17 cellular contexts compared by ENCODE assay signal in the genomic region with DNA sequence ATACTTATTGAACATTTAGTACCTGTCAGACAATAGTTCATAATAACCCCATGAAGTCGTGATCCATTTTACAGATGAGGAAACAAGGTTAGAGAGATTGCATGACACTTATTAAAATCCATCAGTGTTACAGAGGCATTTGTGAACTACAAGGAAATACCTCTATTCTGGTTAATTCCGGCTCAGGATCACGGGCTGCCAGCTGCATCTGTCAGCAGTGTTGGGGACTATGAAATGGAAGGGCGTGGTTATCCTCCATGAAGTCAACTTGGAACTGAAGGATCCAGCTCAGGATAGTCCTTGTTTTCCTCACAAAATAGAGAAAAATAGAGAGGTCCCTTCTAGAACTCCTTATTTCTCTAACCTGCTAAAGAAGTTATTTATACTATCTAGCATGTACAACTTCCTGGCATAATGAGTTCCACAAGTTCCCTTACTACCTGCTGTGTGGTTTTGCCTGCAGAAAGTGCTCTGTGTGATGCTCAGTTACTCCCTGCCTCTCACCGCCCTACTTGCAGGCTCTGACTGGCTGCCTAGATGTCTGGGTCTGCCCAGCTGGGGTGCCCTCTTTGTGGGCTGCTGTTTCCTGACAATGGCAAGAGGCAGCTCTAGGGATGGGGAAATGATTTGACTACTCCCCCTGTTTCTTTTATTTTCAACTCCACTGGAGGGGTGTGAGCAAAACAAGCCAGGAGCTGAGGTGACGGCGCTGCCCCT.
"Had no signal": no experiment of that assay in that cellular context is flagged by ENCODE, and none has a peak within 500 bp of the region (broad histone marks: within the 10 kb centered on the region; RNA-seq: fewer than 3 reads in every experiment).

No MANE protein-coding gene starts in this region.

- H3K27ac Mint-ChIP-seq: activated naive CD8-positive, alpha-beta T cell treated with anti-CD3 and anti-CD28 coated beads, Interleukin-2, amount 10 ng/mL, durations not matched to agents 7 days and 5 days; natural killer cell treated with Interleukin-12 subunit alpha and Interleukin-12 subunit beta and Interleukin-15 and Interleukin-18, amount 100 ng/mL, for 72 hours; type B pancreatic cell had no signal

- H3K4me3 Mint-ChIP-seq: activated naive CD8-positive, alpha-beta T cell treated with anti-CD3 and anti-CD28 coated beads, Interleukin-2, amount 10 ng/mL, durations not matched to agents 7 days and 5 days; natural killer cell treated with Interleukin-12 subunit alpha and Interleukin-12 subunit beta and Interleukin-15 and Interleukin-18, amount 100 ng/mL, for 72 hours; type B pancreatic cell had no signal

- H3K9me3 Mint-ChIP-seq: activated naive CD8-positive, alpha-beta T cell treated with anti-CD3 and anti-CD28 coated beads, Interleukin-2, amount 10 ng/mL, durations not matched to agents 7 days and 5 days; natural killer cell treated with Interleukin-12 subunit alpha and Interleukin-12 subunit beta and Interleukin-15 and Interleukin-18, amount 100 ng/mL, for 72 hours; type B pancreatic cell had no signal

- ATAC-seq: activated CD4-positive, CD25-positive, alpha-beta regulatory T cell treated with anti-CD3 and anti-CD28 coated beads, Interleukin-2, amount 50 U/mL, for 24 hours; natural killer cell treated with Interleukin-12 subunit alpha and Interleukin-12 subunit beta and Interleukin-15 and Interleukin-18, amount 100 ng/mL, for 72 hours; psoas muscle; stimulated activated naive CD8-positive, alpha-beta T cell treated with anti-CD3 and anti-CD28 coated beads, Interleukin-15, Interleukin-2, amounts not matched to agents 100 U/mL and 50 U/mL, for 24 hours had no signal

- H3K27me3 Mint-ChIP-seq: activated naive CD8-positive, alpha-beta T cell treated with anti-CD3 and anti-CD28 coated beads, Interleukin-2, amount 10 ng/mL, durations not matched to agents 7 days and 5 days; natural killer cell treated with Interleukin-12 subunit alpha and Interleukin-12 subunit beta and Interleukin-15 and Interleukin-18, amount 100 ng/mL, for 72 hours had no signal

- H3K4me1 ChIP-seq: breast epithelium, psoas muscle had no signal

- H3K36me3 Mint-ChIP-seq: type B pancreatic cell had no signal

- DNase-seq: activated CD4-positive, alpha-beta T cell treated with anti-CD3 and anti-CD28 coated beads, Interleukin-2, amount 50 U/mL, for 48 hours; activated gamma-delta T cell; activated naive CD8-positive, alpha-beta T cell treated with anti-CD3 and anti-CD28 coated beads, Interleukin-2, amount 10 ng/mL, durations not matched to agents 7 days and 5 days; activated T-cell treated with anti-CD3 and anti-CD28 coated beads, Interleukin-2, amount 50 U/mL, for 48 hours; anterior cingulate cortex; foreskin fibroblast; mammary epithelial cell; psoas muscle; stimulated activated CD4-positive, alpha-beta T cell treated with anti-CD3 and anti-CD28 coated beads, Interleukin-4, amount 100 ng/mL, for 1 hour; stimulated activated CD8-positive, alpha-beta memory T cell treated with anti-CD3 and anti-CD28 coated beads, Interleukin-4, amount 100 ng/mL, for 48 hours; stimulated activated naive CD8-positive, alpha-beta T cell treated with anti-CD3 and anti-CD28 coated beads, Interleukin-15, Interleukin-2, amounts not matched to agents 100 U/mL and 50 U/mL, for 24 hours had no signal

- H3K9me3 ChIP-seq: breast epithelium, esophagus muscularis mucosa, psoas muscle, suprapubic skin had no signal

- H3K4me3 ChIP-seq: breast epithelium, esophagus muscularis mucosa, psoas muscle, suprapubic skin had no signal

- H3K27me3 ChIP-seq: breast epithelium had no signal

- H3K36me3 ChIP-seq: breast epithelium, esophagus muscularis mucosa, suprapubic skin had no signal

- H3K27ac ChIP-seq: breast epithelium, esophagus muscularis mucosa, psoas muscle, suprapubic skin had no signal
